Comparison of ENCODE assay signal across 14 cellular contexts in genomic region chr3:31546152-31546551, GRCh38. TPM values are rescaled to one million over a fixed set of nuclear protein-coding genes. Genes with fewer than 3 reads are reported as not detected.
DNase-seq lines count a peak whose midpoint lies in the region; FAIRE-seq and TF ChIP-seq lines count a peak whose summit lies in the region.
"Had no signal": no experiment of that assay in that cellular context is flagged by ENCODE, and none has a peak within 500 bp of the region (broad histone marks: within the 10 kb centered on the region; RNA-seq: fewer than 3 reads in every experiment).

No MANE protein-coding gene starts in this region.

- POLR2A ChIA-PET in H1 (lab: Charles Lee; ENCODE audit: partially characterized antibody): interaction anchor here (0.6 to 3.3 kb wide), 2 partner anchors 8 to 13 kb away, joined by 3 to 31 read pairs; partner anchors contain the start of gene STT3B

- H3K18ac ChIP-seq in H1 (ENCODE audit: extremely low read depth, low read length) (no peak overlapping the region), mesendoderm (ENCODE audit: low read length) (peak overlapping the region; percentile 80)

- H3K36me3 ChIP-seq in GM23248 (ENCODE audit: low read depth) (no peaks in the 10 kb centered on the region), H1 (ENCODE audit: control insufficient read depth in 2 of 4, insufficient read depth in 4 of 4, low read length in 3 of 4) (no peaks in the 10 kb centered on the region), mesendoderm (ENCODE audit: control insufficient read depth, insufficient read depth, low read length) (no peaks in the 10 kb centered on the region)

- FAIRE-seq in H1 (lab: Jason Lieb, UNC): peak; percentile 32

- DNase-seq in AG10803 (ENCODE audit: low read depth): peak; percentile 45
- DNase-seq in GM23248: peak; percentile 25
- DNase-seq in H1 (ENCODE audit: low read depth in 1 of 2, low spot score in 2 of 2): no peak
- DNase-seq in mesendoderm: peak; percentile 62
- DNase-seq in erythroblast (lab: John Stamatoyannopoulos, UW): no peak
- DNase-seq in SHP77 (lab: John Stamatoyannopoulos, UW): no peak
- no peak for DNase-seq in effector CD4-positive, alpha-beta T cell
- DNase-seq in NCI-H1092 (lab: John Stamatoyannopoulos, UW): no peak
- DNase-seq: activated CD4-positive, alpha-beta T cell treated with anti-CD3 and anti-CD28 coated beads, Interleukin-2, amount 10 ng/mL, durations not matched to agents 7 days and 5 days; activated effector memory CD4-positive, alpha-beta T cell treated with anti-CD3 and anti-CD28 coated beads, Interleukin-2, amount 50 U/mL, for 16 hours; caudate nucleus; NCI-H1105; NCI-H446 treated with DMSO at 0.1 percent for 48 hours; stimulated activated CD4-positive, alpha-beta T cell treated with anti-CD3 and anti-CD28 coated beads, Interleukin-4, amount 100 ng/mL, for 1 hour had no signal

- H3K23me2 ChIP-seq in H1 (ENCODE audit: low read depth, low read length): no peaks in the 10 kb centered on the region

- H3K9ac ChIP-seq in GM23248 (no peak overlapping the region), H1 (replicated peaks in 1 of 4; ENCODE audit: extremely low read depth in 1 of 4, low read depth in 3 of 4, low read length in 3 of 4) (no peak overlapping the region), mesendoderm (ENCODE audit: low read length) (no peak overlapping the region)

- H2AFZ ChIP-seq in GM23248 (no peak overlapping the region), H1 (ENCODE audit: low read length) (no peak overlapping the region)

- H3K4me2 ChIP-seq in GM23248 (ENCODE audit: unreplicated experiment) (no peak overlapping the region), H1 (ENCODE audit: insufficient read depth in 1 of 2, low read depth in 2 of 2, low read length in 2 of 2) (no peak overlapping the region), mesendoderm (ENCODE audit: low read length) (no peak overlapping the region)

- no peak overlapping the region for H2BK120ac ChIP-seq in H1 (replicated peaks; ENCODE audit: low read depth, low read length)
- no peak overlapping the region for H2BK120ac ChIP-seq in mesendoderm (ENCODE audit: low read depth, low read length)

- H3K9me2 ChIP-seq in GM23248 (ENCODE audit: insufficient read depth): no peaks in the 10 kb centered on the region

- peaks cover 5% of the 10 kb centered on the region; the same call in 1 of the 2 replicates for H3K79me1 ChIP-seq in H1 (ENCODE audit: low read depth, low read length)
- peaks cover 1% of the 10 kb centered on the region for H3K79me1 ChIP-seq in mesendoderm (ENCODE audit: low read length)

- H3K56ac ChIP-seq in H1 (replicated peaks; ENCODE audit: insufficient read length, low read depth, low read length) (no peak overlapping the region), mesendoderm (ENCODE audit: low read length) (no peak overlapping the region)

- no peak overlapping the region for H4K5ac ChIP-seq in H1 (ENCODE audit: insufficient read length, low read depth, low read length)
- H4K5ac ChIP-seq in mesendoderm (ENCODE audit: low read length): no peak overlapping the region

- H2BK5ac ChIP-seq in H1 (ENCODE audit: low read depth, low read length) (no peak overlapping the region), mesendoderm (ENCODE audit: low read length) (no peak overlapping the region)

- H3F3A ChIP-seq in GM23248 (ENCODE audit: insufficient read depth): no peaks in the 10 kb centered on the region

- in situ Hi-C loops in GM23248 (cut with MboI): no loop called here

- CTCF ChIA-PET in H1 (lab: Charles Lee; ENCODE audit: partially characterized antibody): interaction anchor here (1.0 to 1.6 kb wide), 6 partner anchors 10 to 24 kb away, joined by 3 to 5 read pairs (median 4); no protein-coding TSS in a partner anchor

- no peak for TF ChIP-seq RAD21 in H1 (IDR thresholded peaks at IDR 0.05 in 1 of 2, conservative IDR thresholded peaks at IDR 0.05 in 1 of 2; ENCODE audit: low read depth in 2 of 2, low read length in 2 of 2)

- H3K9me3 ChIP-seq in GM23248 (ENCODE audit: low read depth) (no peaks in the 10 kb centered on the region), H1 (ENCODE audit: insufficient read depth in 2 of 2, low read depth in 1 of 2, low read length in 1 of 2) (no peaks in the 10 kb centered on the region)

- H3K23ac ChIP-seq in H1 (ENCODE audit: insufficient read length) (no peak overlapping the region), mesendoderm (ENCODE audit: low read length) (no peak overlapping the region)

- no peak overlapping the region for H4K91ac ChIP-seq in H1 (replicated peaks; ENCODE audit: insufficient read length, low read length)

- no peak overlapping the region for H3K4ac ChIP-seq in H1 (replicated peaks; ENCODE audit: insufficient read length, low read depth, low read length)
- no peak overlapping the region for H3K4ac ChIP-seq in mesendoderm (ENCODE audit: low read depth, low read length)

- 100% methylated on average over 1 of the region's 1 CpG for WGBS in GM23248 (ENCODE audit: low coverage in 1 of 2, low lambda C conversion rate in 2 of 2, missing lambda C conversion rate in 2 of 2), 2 experiments
- 89% methylated on average over 1 of the region's 1 CpG; no CpG with 5 or more reads in 1 of the 2 experiments for WGBS in H1 (ENCODE audit: extremely low coverage in 1 of 2, insufficient coverage in 1 of 2, insufficient read length in 1 of 2, insufficient replicate concordance in 2 of 2, low coverage in 1 of 2, low lambda C conversion rate in 2 of 2, missing lambda C conversion rate in 1 of 2), 2 experiments
- no CpG with 5 or more reads among the region's 1 CpG for WGBS in mesendoderm (ENCODE audit: extremely low coverage, insufficient coverage, low lambda C conversion rate)

- H4K8ac ChIP-seq in H1 (ENCODE audit: extremely low read depth, insufficient read depth, low read length) (no peak overlapping the region), mesendoderm (ENCODE audit: low read depth, low read length) (no peak overlapping the region)

- peaks cover 32% of the 10 kb centered on the region for H3K4me1 ChIP-seq in GM23248 (ENCODE audit: insufficient read depth)
- H3K4me1 ChIP-seq in H1 (replicated peaks in 1 of 4; ENCODE audit: control insufficient read depth in 3 of 4, insufficient read depth in 4 of 4, low read length in 3 of 4): no peaks in the 10 kb centered on the region; a peak in 1 of 7 replicates
- no peaks in the 10 kb centered on the region for H3K4me1 ChIP-seq in mesendoderm (ENCODE audit: control insufficient read depth, low read depth, low read length)

- TF ChIP-seq EP300 in H1 (IDR thresholded peaks at IDR 0.05; ENCODE audit: borderline replicate concordance in 1 of 2, low read depth in 2 of 2, low read length in 2 of 2): no peak

- no peak overlapping the region for H3K14ac ChIP-seq in H1 (ENCODE audit: insufficient read length)

- no peak for TF ChIP-seq POLR2A in H1 (IDR thresholded peaks at IDR 0.05; ENCODE audit: control extremely low read depth in 1 of 2, low read depth in 2 of 2, low read length in 2 of 2)
- no peak for TF ChIP-seq POLR2A in erythroblast (IDR thresholded peaks at IDR 0.05; ENCODE audit: low read length)

- no peak overlapping the region for H2BK12ac ChIP-seq in H1 (ENCODE audit: low read depth, low read length)

- TF ChIP-seq CTCF in AG10803 (conservative IDR thresholded peaks at IDR 0.05; ENCODE audit: low read length) (no peak), H1 (IDR thresholded peaks at IDR 0.05; ENCODE audit: control extremely low read depth in 1 of 3, insufficient read depth in 1 of 3, low read depth in 1 of 3, low read length in 3 of 3) (no peak)

- H3K27ac ChIP-seq in GM23248 (no peak overlapping the region), H1 (ENCODE audit: low read depth, low read length) (no peak overlapping the region), mesendoderm (ENCODE audit: low read depth, low read length) (no peak overlapping the region)

- no peak overlapping the region for H2BK20ac ChIP-seq in H1 (ENCODE audit: low read length)

- H3K79me2 ChIP-seq in GM23248 (ENCODE audit: insufficient read depth) (peaks cover 100% of the 10 kb centered on the region), H1 (ENCODE audit: control insufficient read depth in 1 of 2, insufficient read depth in 2 of 2, low read length in 2 of 2) (peaks cover 6 to 100% of the 10 kb centered on the region in 2 experiments), mesendoderm (ENCODE audit: control insufficient read depth, insufficient read depth, low read length) (peaks cover 71% of the 10 kb centered on the region)

- H4K20me1 ChIP-seq in GM23248 (ENCODE audit: insufficient read depth) (peaks cover 12% of the 10 kb centered on the region; the same call in 1 of the 2 replicates), H1 (replicated peaks in 1 of 2; ENCODE audit: control insufficient read depth in 1 of 2, insufficient read depth in 2 of 2, low read length in 2 of 2) (peaks cover 5 to 12% of the 10 kb centered on the region in 2 experiments)

- H3K4me3 ChIP-seq in AG10803 (ENCODE audit: low read length) (no peak overlapping the region), GM23248 (no peak overlapping the region), H1 (ENCODE audit: extremely low read depth in 1 of 4, insufficient read depth in 2 of 4, low read depth in 3 of 4, low read length in 4 of 4) (no peak overlapping the region), mesendoderm (ENCODE audit: low read length) (no peak overlapping the region)

- no peaks in the 10 kb centered on the region for H3K27me3 ChIP-seq in GM23248 (replicated peaks; ENCODE audit: insufficient read depth)
- no peaks in the 10 kb centered on the region for H3K27me3 ChIP-seq in H1 (replicated peaks in 1 of 4; ENCODE audit: control insufficient read depth in 3 of 4, extremely low read depth in 1 of 4, insufficient read depth in 3 of 4, low read length in 3 of 4)
- H3K27me3 ChIP-seq in mesendoderm (ENCODE audit: insufficient read depth, low read length, poor library complexity): no peaks in the 10 kb centered on the region

- no peak overlapping the region for H2BK15ac ChIP-seq in H1 (ENCODE audit: low read length)
- H2BK15ac ChIP-seq in mesendoderm (replicated peaks; ENCODE audit: low read depth): no peak overlapping the region

- H2AK5ac ChIP-seq in H1 (ENCODE audit: low read depth, low read length): no peak overlapping the region
- H2AK5ac ChIP-seq in mesendoderm (ENCODE audit: low read length): no peak overlapping the region

TF ChIP-seq in H1, 55 proteins besides CTCF, POLR2A, EP300 and RAD21 (continues in another document):
- no peak for TF ChIP-seq CBX5 (IDR thresholded peaks at IDR 0.05; ENCODE audit: low read depth, low read length)

RNA-seq across cellular contexts. Expression of gene STT3B, which starts 13.4 kb away (rescaled TPM):
- total RNA-seq in GM23248 (2014; rRNA removed; shearing (Covaris generic)): 174 and 234 TPM in 2 replicates
- polyA plus RNA-seq in GM23248 (2016; fragmentation: Nextera tagmentation; extraction: Ambion mirVana): 80.7 and 81.5 TPM in 2 replicates
- total RNA-seq in H1 (2021; fragmentation: NEBNext Ultra II Directional; extraction: Animal tissue kit (Norgen Biotek cat#: 25700)): 131 and 134 TPM in 2 replicates
- 34.2 and 43.5 TPM in 2 replicates for polyA plus RNA-seq in H1 (2011; rRNA removed)
- polyA plus RNA-seq in H1 (2011; cell fraction: cytosol; rRNA removed): 53.5 TPM
- 26.1 TPM for polyA plus RNA-seq in H1 (2011; cell fraction: nucleus; rRNA removed)
- polyA plus RNA-seq in H1 (2012, experiment 1 of 2): 43.7 to 95.2 TPM (median 53.1 TPM) in 4 replicates
- 5.7 TPM for polyA plus RNA-seq in H1 (2012, experiment 2 of 2)
- 201 TPM for polyA plus RNA-seq in H1 (2013, experiment 1 of 2)
- polyA plus RNA-seq in H1 (2013, experiment 2 of 2): 213 TPM
- polyA minus RNA-seq in H1 (2011; rRNA and poly(A)+ RNA removed): 96.8 and 163 TPM in 2 replicates
- 61.3 TPM for polyA minus RNA-seq in H1 (2011; cell fraction: cytosol; rRNA and poly(A)+ RNA removed)
- 84.5 TPM for polyA minus RNA-seq in H1 (2011; cell fraction: nucleus; rRNA and poly(A)+ RNA removed)
- 161 TPM for polyA plus RNA-seq in mesendoderm (2013, experiment 1 of 2)
- 153 TPM for polyA plus RNA-seq in mesendoderm (2013, experiment 2 of 2)

Comparison
In these comparisons a context has a peak if more than half of its experiments do, and no peak if none do; other contexts are left out.
1. DNase-seq: peak in AG10803 (single experiment), GM23248 (single experiment) and mesendoderm (single experiment); none in H1 (0 of 2), erythroblast (0 of 2), SHP77 (0 of 2), effector CD4-positive, alpha-beta T cell (single experiment) and NCI-H1092 (single experiment).